ENCODE assay signal across 22 cellular contexts in genomic region chr5:138964547-138965174, GRCh38.
DNase-seq lines count a peak whose midpoint lies in the region; ATAC-seq, FAIRE-seq and TF ChIP-seq lines count a peak whose summit lies in the region.
"Had no signal": no experiment of that assay in that cellular context is flagged by ENCODE, and none has a peak within 500 bp of the region (broad histone marks: within the 10 kb centered on the region; RNA-seq: fewer than 3 reads in every experiment).

No MANE protein-coding gene starts in this region.

- no peak overlapping the region for H3K4me3 ChIP-seq in Caco-2 (ENCODE audit: low read depth, low read length)
- H3K4me3 ChIP-seq: colonic mucosa, lung had no signal

- H3K27me3 ChIP-seq in Caco-2 (replicated peaks; ENCODE audit: control insufficient read depth, insufficient read depth, low read length): no peaks in the 10 kb centered on the region
- H3K27me3 ChIP-seq: colonic mucosa had no signal

- peaks cover 17% of the 10 kb centered on the region for H3K4me1 Mint-ChIP-seq in Caco-2 (ENCODE audit: low read depth, unreplicated experiment)
- H3K4me1 Mint-ChIP-seq: activated CD4-positive, alpha-beta T cell treated with anti-CD3 and anti-CD28 coated beads for 36 hours; activated naive CD8-positive, alpha-beta T cell treated with anti-CD3 and anti-CD28 coated beads, Interleukin-2, amount 10 ng/mL, durations not matched to agents 7 days and 5 days; T-cell had no signal

- intact Hi-C loops in Caco-2 (cut with micrococcal nuclease; ENCODE audit: unreplicated experiment): loop anchor here (10.0 kb wide), 1 partner anchor 300 kb away; no protein-coding TSS in a partner anchor

- ATAC-seq in HG03135 (IDR thresholded peaks at IDR 0.05; ENCODE audit: unreplicated experiment) (no peak), HG03354 (IDR thresholded peaks at IDR 0.05; ENCODE audit: poor library complexity, severe bottlenecking, unreplicated experiment) (no peak), HG03095 (IDR thresholded peaks at IDR 0.05; ENCODE audit: unreplicated experiment) (no peak)
- ATAC-seq: activated CD4-positive, alpha-beta T cell treated with anti-CD3 and anti-CD28 coated beads for 36 hours; CD8-positive, alpha-beta T cell; PC-3; T-cell had no signal

- H3K36me3 Mint-ChIP-seq in Caco-2 (ENCODE audit: insufficient read depth, unreplicated experiment): no peaks in the 10 kb centered on the region
- H3K36me3 Mint-ChIP-seq: activated naive CD8-positive, alpha-beta T cell treated with anti-CD3 and anti-CD28 coated beads, Interleukin-2, amount 10 ng/mL, durations not matched to agents 7 days and 5 days; CD8-positive, alpha-beta T cell; IgD-negative memory B cell; T-cell had no signal

- POLR2A ChIA-PET in Caco-2 (lab: Charles Lee): no interaction called here

- H3K36me3 ChIP-seq in Caco-2 (ENCODE audit: control insufficient read depth, insufficient read depth, low read length): no peaks in the 10 kb centered on the region
- H3K36me3 ChIP-seq: colonic mucosa had no signal

- H3K4me3 Mint-ChIP-seq in Caco-2 (ENCODE audit: unreplicated experiment): no peak overlapping the region
- H3K4me3 Mint-ChIP-seq: activated CD4-positive, alpha-beta T cell treated with anti-CD3 and anti-CD28 coated beads for 36 hours; activated naive CD8-positive, alpha-beta T cell treated with anti-CD3 and anti-CD28 coated beads, Interleukin-2, amount 10 ng/mL, durations not matched to agents 7 days and 5 days; activated T-helper 1 cell treated with anti-CD3 and anti-CD28 coated beads, Interleukin-12 subunit alpha, Interleukin-12 subunit beta, Interleukin-2, Interleukin-4 antibody, amounts not matched to agents 30 ng/mL and 10 ng/mL and 1 ng/mL, durations not matched to agents 14 hours and 24 hours and 36 hours; CD8-positive, alpha-beta T cell; IgD-negative memory B cell; T-cell had no signal

- no peaks in the 10 kb centered on the region for H3K27me3 Mint-ChIP-seq in Caco-2 (ENCODE audit: insufficient read depth, unreplicated experiment)
- H3K27me3 Mint-ChIP-seq: activated CD4-positive, alpha-beta T cell treated with anti-CD3 and anti-CD28 coated beads for 36 hours; activated naive CD8-positive, alpha-beta T cell treated with anti-CD3 and anti-CD28 coated beads, Interleukin-2, amount 10 ng/mL, durations not matched to agents 7 days and 5 days; IgD-negative memory B cell; T-cell had no signal

- H3K4me1 ChIP-seq in Caco-2: peaks cover 18% of the 10 kb centered on the region
- H3K4me1 ChIP-seq: colonic mucosa had no signal

- H3K27ac Mint-ChIP-seq in Caco-2 (ENCODE audit: unreplicated experiment): peak overlapping the region; percentile 77
- H3K27ac Mint-ChIP-seq: activated CD4-positive, alpha-beta T cell treated with anti-CD3 and anti-CD28 coated beads for 36 hours; activated naive CD8-positive, alpha-beta T cell treated with anti-CD3 and anti-CD28 coated beads, Interleukin-2, amount 10 ng/mL, durations not matched to agents 7 days and 5 days; activated T-helper 1 cell treated with anti-CD3 and anti-CD28 coated beads, Interleukin-12 subunit alpha, Interleukin-12 subunit beta, Interleukin-2, Interleukin-4 antibody, amounts not matched to agents 30 ng/mL and 10 ng/mL and 1 ng/mL, durations not matched to agents 14 hours and 24 hours and 36 hours; CD8-positive, alpha-beta T cell; IgD-negative memory B cell; T-cell had no signal

- BruUV-seq in Caco-2 (replicated peaks; lab: Mats Ljungman, UMichigan): no TSS peak

- H3K9me3 Mint-ChIP-seq in Caco-2 (ENCODE audit: unreplicated experiment): no peaks in the 10 kb centered on the region
- H3K9me3 Mint-ChIP-seq: activated naive CD8-positive, alpha-beta T cell treated with anti-CD3 and anti-CD28 coated beads, Interleukin-2, amount 10 ng/mL, durations not matched to agents 7 days and 5 days; activated T-helper 1 cell treated with anti-CD3 and anti-CD28 coated beads, Interleukin-12 subunit alpha, Interleukin-12 subunit beta, Interleukin-2, Interleukin-4 antibody, amounts not matched to agents 30 ng/mL and 10 ng/mL and 1 ng/mL, durations not matched to agents 14 hours and 24 hours and 36 hours; CD8-positive, alpha-beta T cell; IgD-negative memory B cell; T-cell had no signal

- CTCF ChIA-PET in Caco-2 (lab: Charles Lee): no interaction called here

- DNase-seq in Caco-2: peak in 1 of 2 experiments; percentile 39
- DNase-seq in HTR-8/SVneo (ENCODE audit: insufficient read length, low spot score): no peak
- peak; percentile 46 for DNase-seq in islet precursor cell
- DNase-seq in renal cortical epithelial cell (ENCODE audit: low read depth): peak; percentile 78
- DNase-seq: activated CD4-positive, alpha-beta T cell treated with anti-CD3 and anti-CD28 coated beads for 36 hours; activated naive CD8-positive, alpha-beta T cell treated with anti-CD3 and anti-CD28 coated beads, Interleukin-2, amount 10 ng/mL, durations not matched to agents 7 days and 5 days; CD8-positive, alpha-beta T cell; colonic mucosa; NCI-H226; PC-3; SHP77; stimulated activated naive CD4-positive, alpha-beta T cell; T-cell had no signal

- TF ChIP-seq CTCF in Caco-2 (IDR thresholded peaks at IDR 0.05; ENCODE audit: insufficient read depth in 1 of 2, low read depth in 1 of 2, low read length in 1 of 2, severe bottlenecking in 1 of 2, unreplicated experiment in 1 of 2): no peak

- no peaks in the 10 kb centered on the region for H3K9me3 ChIP-seq in Caco-2
- H3K9me3 ChIP-seq: colonic mucosa had no signal

- peak; percentile 23 for FAIRE-seq in HTR-8/SVneo (lab: Jason Lieb, UNC)
- FAIRE-seq: GM12891, GM19239, H54 had no signal
